Comparison of ENCODE assay signal across 9 cellular contexts in genomic region chr6:112879920-112880413, GRCh38.
DNase-seq lines count a peak whose midpoint lies in the region; ATAC-seq and TF ChIP-seq lines count a peak whose summit lies in the region.
"Had no signal": no experiment of that assay in that cellular context is flagged by ENCODE, and none has a peak within 500 bp of the region (broad histone marks: within the 10 kb centered on the region; RNA-seq: fewer than 3 reads in every experiment).

No MANE protein-coding gene starts in this region.

- DNase-seq in OCI-LY7 (ENCODE audit: low spot score) (peak; percentile 55), fibroblast of peridontal ligament (ENCODE audit: extremely low read depth) (peak; percentile 63), prostate gland (ENCODE audit: low spot score) (peak; percentile 50), NCI-H1417 (lab: John Stamatoyannopoulos, UW) (no peak)
- no peak for DNase-seq in stimulated activated CD4-positive, alpha-beta T cell treated with anti-CD3 and anti-CD28 coated beads, Interleukin-12 subunit alpha, Interleukin-12 subunit beta, amount 100 ng/mL, for 4 hours
- DNase-seq: stimulated activated CD4-positive, alpha-beta T cell treated with anti-CD3 and anti-CD28 coated beads, Interleukin-2, amount 100 ng/mL, for 48 hours had no signal

- peak overlapping the region; percentile 35; the same call in 1 of the 2 replicates for H2AFZ ChIP-seq in OCI-LY7 (ENCODE audit: low read length)

- POLR2A ChIA-PET in OCI-LY7 (lab: Charles Lee): no interaction called here

- no TSS peak for BruUV-seq in OCI-LY7 (replicated peaks; lab: Mats Ljungman, UMichigan)

- peak; percentile 85 for ATAC-seq in GM19043 (IDR thresholded peaks at IDR 0.05; ENCODE audit: low read depth, unreplicated experiment)
- no peak for ATAC-seq in gastroesophageal sphincter
- ATAC-seq in GM18858 (IDR thresholded peaks at IDR 0.05; ENCODE audit: unreplicated experiment): no peak

- H3K27me3 ChIP-seq in prostate gland (replicated peaks; ENCODE audit: insufficient read depth) (no peaks in the 10 kb centered on the region), gastroesophageal sphincter (no peaks in the 10 kb centered on the region)

- no peaks in the 10 kb centered on the region for H3K9me2 ChIP-seq in OCI-LY7 (ENCODE audit: insufficient read depth, low read length)

- H4K20me1 ChIP-seq in OCI-LY7 (ENCODE audit: insufficient read depth, low read length): no peaks in the 10 kb centered on the region

- peak overlapping the region; percentile 31 for H3K4me3 ChIP-seq in OCI-LY7 (ENCODE audit: low read depth, low read length, poor library complexity, severe bottlenecking)
- peak overlapping the region in 1 of 2 donors; percentile 19 for H3K4me3 ChIP-seq in prostate gland
- no peak overlapping the region for H3K4me3 ChIP-seq in gastroesophageal sphincter

- H3K79me2 ChIP-seq in OCI-LY7 (ENCODE audit: insufficient read depth, low read depth, low read length): no peaks in the 10 kb centered on the region

- CTCF ChIA-PET in OCI-LY7 (lab: Charles Lee; ENCODE audit: unreplicated experiment): no interaction called here

- H3K4me1 ChIP-seq in OCI-LY7 (ENCODE audit: insufficient read depth, low read length, poor library complexity, severe bottlenecking): no peaks in the 10 kb centered on the region
- no peaks in the 10 kb centered on the region for H3K4me1 ChIP-seq in prostate gland (replicated peaks)
- H3K4me1 ChIP-seq in gastroesophageal sphincter: peaks cover 7 to 32% (median 10%) of the 10 kb centered on the region in 3 donors

- no peak for TF ChIP-seq POLR2A in prostate gland (IDR thresholded peaks at IDR 0.05)
- TF ChIP-seq POLR2A in gastroesophageal sphincter (IDR thresholded peaks at IDR 0.05): no peak

- H3K36me3 ChIP-seq in OCI-LY7 (ENCODE audit: insufficient read depth, low read length): no peaks in the 10 kb centered on the region
- no peaks in the 10 kb centered on the region for H3K36me3 ChIP-seq in prostate gland
- H3K36me3 ChIP-seq in gastroesophageal sphincter: no peaks in the 10 kb centered on the region

- peak overlapping the region; percentile 61; the same call in 1 of the 2 replicates for H3K4me2 ChIP-seq in OCI-LY7 (ENCODE audit: low read length)

- 84% methylated on average over 8 of the region's 20 CpGs for WGBS in prostate gland
- WGBS in gastroesophageal sphincter (ENCODE audit: low coverage in 1 of 2), 2 donors: no CpG with 5 or more reads among the region's 20 CpGs

- H3K9me3 ChIP-seq in OCI-LY7 (ENCODE audit: low read length): no peaks in the 10 kb centered on the region
- no peaks in the 10 kb centered on the region for H3K9me3 ChIP-seq in prostate gland
- H3K9me3 ChIP-seq in gastroesophageal sphincter: no peaks in the 10 kb centered on the region

- intact Hi-C loops in OCI-LY7 (cut with micrococcal nuclease; ENCODE audit: unreplicated experiment): loop anchor here (10.0 kb wide), 1 partner anchor 975 kb away; the partner anchor contains the start of gene MARCKS
- intact Hi-C loops in prostate gland (cut with DNase I): no loop called here

- H3K27ac ChIP-seq in OCI-LY7 (ENCODE audit: low read depth, low read length, poor library complexity, severe bottlenecking) (no peak overlapping the region), prostate gland (no peak overlapping the region), gastroesophageal sphincter (no peak overlapping the region)

- no peak for TF ChIP-seq EP300 in gastroesophageal sphincter (IDR thresholded peaks at IDR 0.05)

- TF ChIP-seq CTCF in OCI-LY7 (conservative IDR thresholded peaks at IDR 0.05; ENCODE audit: low read length) (peak; percentile 70), prostate gland (IDR thresholded peaks at IDR 0.05) (peak in 1 of 4 experiments; percentile 40), gastroesophageal sphincter (IDR thresholded peaks at IDR 0.05) (no peak)

Comparison
In these comparisons a context has a peak if more than half of its experiments do, and no peak if none do; other contexts are left out.
1. DNase-seq: peak in OCI-LY7 (single experiment), fibroblast of peridontal ligament (single experiment) and prostate gland (single experiment); none in NCI-H1417 (0 of 3) and stimulated activated CD4-positive, alpha-beta T cell treated with anti-CD3 and anti-CD28 coated beads, Interleukin-12 subunit alpha, Interleukin-12 subunit beta, amount 100 ng/mL, for 4 hours (single experiment).